In genomic region chrX:74179071-74179470, GRCh38 we compare ENCODE assay signal across 16 cellular contexts.
DNase-seq lines count a peak whose midpoint lies in the region; ATAC-seq, FAIRE-seq and TF ChIP-seq lines count a peak whose summit lies in the region.
"Had no signal": no experiment of that assay in that cellular context is flagged by ENCODE, and none has a peak within 500 bp of the region (broad histone marks: within the 10 kb centered on the region; RNA-seq: fewer than 3 reads in every experiment).

No MANE protein-coding gene starts in this region.

- H3K9me3 ChIP-seq in small intestine (ENCODE audit: control insufficient read depth, low read depth) = no peaks in the 10 kb centered on the region
- no peaks in the 10 kb centered on the region for H3K9me3 ChIP-seq in effector memory CD4-positive, alpha-beta T cell (ENCODE audit: control insufficient read depth, low read length)
- H3K9me3 ChIP-seq: adrenal gland had no signal

- in situ Hi-C loops in astrocyte of the cerebellum (cut with HindIII; ENCODE audit: low sequenced_read_pairs) = no loop called here

- no peak overlapping the region for H3K27ac ChIP-seq in small intestine (ENCODE audit: low read depth in 1 of 2, low read length in 1 of 2)
- H3K27ac ChIP-seq in effector memory CD4-positive, alpha-beta T cell (ENCODE audit: insufficient read depth, low read length, poor library complexity, severe bottlenecking) = no peak overlapping the region
- H3K27ac ChIP-seq: adrenal gland, dorsolateral prefrontal cortex had no signal

- no peaks in the 10 kb centered on the region for H3K36me3 ChIP-seq in small intestine (ENCODE audit: control insufficient read depth in 2 of 2, insufficient read depth in 2 of 2, low read length in 2 of 2)
- H3K36me3 ChIP-seq in effector memory CD4-positive, alpha-beta T cell (ENCODE audit: control insufficient read depth, insufficient read depth, low read length) = no peaks in the 10 kb centered on the region
- H3K36me3 ChIP-seq: adrenal gland had no signal

- H3K27me3 ChIP-seq in small intestine (ENCODE audit: control insufficient read depth in 2 of 2, insufficient read depth in 2 of 2, low read length in 2 of 2) = no peaks in the 10 kb centered on the region
- H3K27me3 ChIP-seq in effector memory CD4-positive, alpha-beta T cell (replicated peaks; ENCODE audit: control insufficient read depth, insufficient read depth, low read length, poor library complexity, severe bottlenecking) = no peaks in the 10 kb centered on the region

- DNase-seq in GM04503 (ENCODE audit: low read depth) (peak; percentile 19), astrocyte of the cerebellum (ENCODE audit: low read depth) (peak; percentile 28), iris pigment epithelial cell (ENCODE audit: low read depth) (peak; percentile 63), small intestine (peak; percentile 69), erythroblast (lab: John Stamatoyannopoulos, UW) (no peak)
- DNase-seq in activated naive CD4-positive, alpha-beta T cell (lab: John Stamatoyannopoulos, UW) = no peak
- no peak for DNase-seq in effector memory CD4-positive, alpha-beta T cell
- DNase-seq: activated B cell treated with CpG ODN at 0.5 μM for 24 hours; adrenal gland; dorsolateral prefrontal cortex; NCI-H1436 treated with DMSO at 0.1 percent for 48 hours; NCI-H774; SHP77 treated with DMSO at 0.1 percent for 48 hours; stimulated activated naive CD8-positive, alpha-beta T cell treated with anti-CD3 and anti-CD28 coated beads, Interleukin-15, Interleukin-2, amounts not matched to agents 100 U/mL and 50 U/mL, for 24 hours had no signal

- no peaks in the 10 kb centered on the region for H3K4me1 ChIP-seq in small intestine (ENCODE audit: control insufficient read depth in 2 of 2, insufficient read depth in 1 of 2, low read depth in 1 of 2, low read length in 1 of 2)
- no peaks in the 10 kb centered on the region for H3K4me1 ChIP-seq in effector memory CD4-positive, alpha-beta T cell (ENCODE audit: control insufficient read depth, insufficient read depth, low read length, poor library complexity, severe bottlenecking)
- H3K4me1 ChIP-seq: adrenal gland had no signal

- no peak overlapping the region for H3K4me3 ChIP-seq in astrocyte of the cerebellum (ENCODE audit: low read depth, low read length)
- H3K4me3 ChIP-seq in small intestine (ENCODE audit: low read depth in 1 of 2, low read length in 2 of 2) = no peak overlapping the region
- H3K4me3 ChIP-seq in effector memory CD4-positive, alpha-beta T cell (ENCODE audit: insufficient read depth, low read depth, low read length, poor library complexity, severe bottlenecking) = no peak overlapping the region
- H3K4me3 ChIP-seq: adrenal gland, GM23338 had no signal

- WGBS in small intestine, 3 donors = 0 to 41% (median 22%) methylated on average over 1 of the region's 1 CpG

- no peak for TF ChIP-seq POLR2A in erythroblast (IDR thresholded peaks at IDR 0.05; ENCODE audit: low read length)

- TF ChIP-seq CTCF in astrocyte of the cerebellum (IDR thresholded peaks at IDR 0.05; ENCODE audit: low read depth, low read length, missing control alignments) = no peak

- ATAC-seq in GM21576 (IDR thresholded peaks at IDR 0.05; ENCODE audit: unreplicated experiment) = no peak
- ATAC-seq: stimulated activated naive CD8-positive, alpha-beta T cell treated with anti-CD3 and anti-CD28 coated beads, Interleukin-15, Interleukin-2, amounts not matched to agents 100 U/mL and 50 U/mL, for 24 hours had no signal

- peak; percentile 96 for FAIRE-seq in small intestine (lab: Jason Lieb, UNC)

Comparison
In these comparisons a context has a peak if more than half of its experiments do, and no peak if none do; other contexts are left out.
1. DNase-seq: peak in GM04503 (single experiment), astrocyte of the cerebellum (single experiment), iris pigment epithelial cell (single experiment) and small intestine (single experiment); none in activated naive CD4-positive, alpha-beta T cell (0 of 4), effector memory CD4-positive, alpha-beta T cell (0 of 3) and erythroblast (0 of 2).